ENCODE assay signal across 19 cellular contexts in genomic region chr9:24844217-24844616, GRCh38.
"Had no signal": no experiment of that assay in that cellular context is flagged by ENCODE, and none has a peak within 500 bp of the region (broad histone marks: within the 10 kb centered on the region; RNA-seq: fewer than 3 reads in every experiment).

No MANE protein-coding gene starts in this region.

- ATAC-seq: foreskin keratinocyte, gastroesophageal sphincter, heart left ventricle, left cardiac atrium, left lung, left ventricle myocardium superior, lower lobe of right lung, mucosa of descending colon had no signal

- H3K4me1 ChIP-seq: esophagus muscularis mucosa, foreskin keratinocyte, gastroesophageal sphincter, heart left ventricle, left lung, lower lobe of right lung had no signal

- H3K27me3 ChIP-seq: dorsolateral prefrontal cortex, esophagus muscularis mucosa, foreskin keratinocyte, gastroesophageal sphincter, heart left ventricle, hepatocyte, left lung had no signal

- H3K79me2 ChIP-seq: hepatocyte had no signal

- H3K27ac ChIP-seq: coronary artery, dorsolateral prefrontal cortex, esophagus muscularis mucosa, foreskin keratinocyte, gastroesophageal sphincter, heart left ventricle, hepatocyte, left lung, lower lobe of right lung had no signal

- H3K9me3 ChIP-seq: esophagus muscularis mucosa, gastroesophageal sphincter, left lung, lower lobe of right lung, mucosa of descending colon had no signal

- H3K4me3 ChIP-seq: coronary artery, dorsolateral prefrontal cortex, esophagus muscularis mucosa, gastroesophageal sphincter, heart left ventricle, hepatocyte, left lung, lower lobe of right lung, mucosa of descending colon had no signal

- H3K36me3 ChIP-seq: esophagus muscularis mucosa, gastroesophageal sphincter, heart left ventricle, left lung, lower lobe of right lung had no signal

- H3K4me2 ChIP-seq: hepatocyte had no signal

- H2AFZ ChIP-seq: hepatocyte had no signal

- DNase-seq: dermis blood vessel endothelial cell; dorsolateral prefrontal cortex; effector CD4-positive, alpha-beta T cell; effector memory CD4-positive, alpha-beta T cell; foreskin keratinocyte; heart left ventricle; hypothalamus; immature natural killer cell; left cardiac atrium; left lung; left ventricle myocardium superior; lower lobe of right lung; mesenchymal stem cell; mucosa of descending colon; naive B cell had no signal
